In genomic region chr2:9730523-9730922, GRCh38 we compare ENCODE assay signal across 5 cellular contexts.
DNase-seq lines count a peak whose midpoint lies in the region; ATAC-seq, FAIRE-seq and TF ChIP-seq lines count a peak whose summit lies in the region.
"Not testable (repeated sequence)": the region's sequence is repeated elsewhere in the genome, so short reads cannot be mapped to it uniquely, and the experiment has no call there.

No MANE protein-coding gene starts in this region.

- H3K27ac Mint-ChIP-seq in GM23338: not testable (repeated sequence)
- H3K27ac Mint-ChIP-seq in nephron progenitor cell: peak overlapping the region; percentile 13

- not testable (repeated sequence) for H3K79me1 ChIP-seq in H1 (ENCODE audit: low read depth, low read length); neuronal stem cell (ENCODE audit: low read depth, low read length)

- H3K9me3 ChIP-seq in K562 (replicated peaks; ENCODE audit: control insufficient read depth, insufficient read depth, low read depth, low read length); H1 (ENCODE audit: insufficient read depth in 2 of 2, low read depth in 1 of 2, low read length in 1 of 2); neuronal stem cell (replicated peaks in 1 of 2; ENCODE audit: control insufficient read depth in 2 of 2, insufficient read depth in 1 of 2, low read depth in 1 of 2, low read length in 2 of 2): not testable (repeated sequence)

- not testable (repeated sequence) for H3K9me1 ChIP-seq in K562 (ENCODE audit: control insufficient read depth, insufficient read depth, low read length)

- TF ChIP-seq RAD21 in K562 (CRISPR knock-in tag; conservative IDR thresholded peaks at IDR 0.05 in 1 of 2, IDR thresholded peaks at IDR 0.05 in 1 of 2); H1 (IDR thresholded peaks at IDR 0.05 in 1 of 2, conservative IDR thresholded peaks at IDR 0.05 in 1 of 2; ENCODE audit: low read depth in 2 of 2, low read length in 2 of 2): not testable (repeated sequence)

- not testable (repeated sequence) for H3K4ac ChIP-seq in H1 (replicated peaks; ENCODE audit: insufficient read length, low read depth, low read length); neuronal stem cell (ENCODE audit: low read length)

- H3K36me3 Mint-ChIP-seq in GM23338 (ENCODE audit: low read depth); nephron progenitor cell (ENCODE audit: low read depth): not testable (repeated sequence)

- not testable (repeated sequence) for ATAC-seq in GM23338, K562

- H3K36me3 ChIP-seq in GM23338 (ENCODE audit: insufficient read depth); K562 (ENCODE audit: control insufficient read depth, insufficient read depth, low read length); H1 (ENCODE audit: control insufficient read depth in 2 of 4, insufficient read depth in 4 of 4, low read length in 3 of 4); neuronal stem cell (replicated peaks in 1 of 2; ENCODE audit: control insufficient read depth in 2 of 2, insufficient read depth in 2 of 2, low read length in 2 of 2): not testable (repeated sequence)

- peak overlapping the region; percentile 59; the same call in 1 of the 2 replicates for H2AFZ ChIP-seq in GM23338
- peak overlapping the region; percentile 35; the same call in 1 of the 2 replicates for H2AFZ ChIP-seq in K562 (ENCODE audit: low read depth, low read length)
- peak overlapping the region; percentile 58; the same call in 1 of the 2 replicates for H2AFZ ChIP-seq in H1 (ENCODE audit: low read length)
- not testable (repeated sequence) for H2AFZ ChIP-seq in neuronal stem cell (ENCODE audit: low read length)

- not testable (repeated sequence) for H3K4me1 ChIP-seq in GM23338 (ENCODE audit: insufficient read depth); K562 (replicated peaks in 1 of 2; ENCODE audit: control insufficient read depth in 2 of 2, insufficient read depth in 2 of 2, low read length in 2 of 2); H1 (replicated peaks in 1 of 4; ENCODE audit: control insufficient read depth in 3 of 4, insufficient read depth in 4 of 4, low read length in 3 of 4); neuronal stem cell (ENCODE audit: control insufficient read depth in 2 of 2, insufficient read depth in 1 of 2, low read depth in 1 of 2, low read length in 2 of 2)

- not testable (repeated sequence) for H3K27me3 Mint-ChIP-seq in GM23338 (ENCODE audit: insufficient read depth, low read depth, poor library complexity); nephron progenitor cell (ENCODE audit: low read depth, poor library complexity)

- not testable (repeated sequence) for BruUV-seq in K562 (replicated peaks; lab: Mats Ljungman, UMichigan)

- H3K9me2 ChIP-seq in GM23338 (ENCODE audit: insufficient read depth): not testable (repeated sequence)

- not testable (repeated sequence) for H3K27ac ChIP-seq in GM23338 (ENCODE audit: low read depth); K562 (ENCODE audit: extremely low read depth, low read depth, low read length); H1 (ENCODE audit: low read depth, low read length); neuronal stem cell (replicated peaks; ENCODE audit: low read length)

- H3K56ac ChIP-seq in H1 (replicated peaks; ENCODE audit: insufficient read length, low read depth, low read length): not testable (repeated sequence)

- POLR2A ChIA-PET in K562 (lab: Yijun Ruan, JAX): not testable (repeated sequence)
- POLR2A ChIA-PET in H1 (lab: Charles Lee; ENCODE audit: partially characterized antibody): interaction anchor here (1.3 kb wide), 2 partner anchors 100 kb away, joined by 3 to 4 read pairs; partner anchors contain the start of gene YWHAQ

- H3K14ac ChIP-seq in H1 (ENCODE audit: insufficient read length); neuronal stem cell (ENCODE audit: low read length): not testable (repeated sequence)

- not testable (repeated sequence) for H3K4me2 ChIP-seq in GM23338; K562 (ENCODE audit: insufficient read depth, low read length); H1 (ENCODE audit: insufficient read depth in 1 of 2, low read depth in 2 of 2, low read length in 2 of 2); neuronal stem cell (ENCODE audit: insufficient read depth, low read length, poor library complexity, severe bottlenecking)

- H2AK5ac ChIP-seq in H1 (ENCODE audit: low read depth, low read length); neuronal stem cell (ENCODE audit: low read depth, low read length): not testable (repeated sequence)

- H3K4me3 Mint-ChIP-seq in GM23338, nephron progenitor cell: not testable (repeated sequence)

- intact Hi-C loops in K562 (cut with micrococcal nuclease): not testable (repeated sequence)

- in situ Hi-C loops in K562 (cut with MboI): not testable (repeated sequence)

- H3K23me2 ChIP-seq in H1 (ENCODE audit: low read depth, low read length): not testable (repeated sequence)

- not testable (repeated sequence) for H3K18ac ChIP-seq in H1 (ENCODE audit: extremely low read depth, low read length)
- peak overlapping the region; percentile 49 for H3K18ac ChIP-seq in neuronal stem cell (ENCODE audit: low read length)

- H3K27me3 ChIP-seq in GM23338 (ENCODE audit: insufficient read depth); K562 (ENCODE audit: control insufficient read depth in 2 of 2, insufficient read depth in 2 of 2, low read length in 2 of 2); H1 (replicated peaks in 1 of 4; ENCODE audit: control insufficient read depth in 3 of 4, extremely low read depth in 1 of 4, insufficient read depth in 3 of 4, low read length in 3 of 4); neuronal stem cell (ENCODE audit: control insufficient read depth in 3 of 3, insufficient read depth in 3 of 3, low read depth in 1 of 3, low read length in 3 of 3): not testable (repeated sequence)

- TF ChIP-seq EP300 in K562 (IDR thresholded peaks at IDR 0.05; ENCODE audit: low read length); H1 (IDR thresholded peaks at IDR 0.05; ENCODE audit: borderline replicate concordance in 1 of 2, low read depth in 2 of 2, low read length in 2 of 2): not testable (repeated sequence)

- not testable (repeated sequence) for TF ChIP-seq CTCF in GM23338 (conservative IDR thresholded peaks at IDR 0.05; ENCODE audit: low read depth in 2 of 2); K562 (IDR thresholded peaks at IDR 0.05 in 2 of 3, conservative IDR thresholded peaks at IDR 0.05 in 1 of 3; ENCODE audit: insufficient read depth in 2 of 3, low read depth in 1 of 3, low read length in 3 of 3); H1 (IDR thresholded peaks at IDR 0.05; ENCODE audit: control extremely low read depth in 1 of 3, insufficient read depth in 1 of 3, low read depth in 1 of 3, low read length in 3 of 3); nephron progenitor cell (IDR thresholded peaks at IDR 0.05)

- H3K79me2 ChIP-seq in GM23338 (replicated peaks; ENCODE audit: insufficient read depth); K562 (ENCODE audit: control insufficient read depth, insufficient read depth, low read length); H1 (ENCODE audit: control insufficient read depth in 1 of 2, insufficient read depth in 2 of 2, low read length in 2 of 2): not testable (repeated sequence)

- CTCF ChIA-PET in K562 (lab: Yijun Ruan, JAX; ENCODE audit: low intra/inter-chr PET ratio); H1 (lab: Charles Lee; ENCODE audit: partially characterized antibody): not testable (repeated sequence)

- not testable (repeated sequence) for H4K8ac ChIP-seq in H1 (ENCODE audit: extremely low read depth, insufficient read depth, low read length); neuronal stem cell (ENCODE audit: low read depth, low read length)

- not testable (repeated sequence) for H3K4me3 ChIP-seq in GM23338; K562; H1 (ENCODE audit: extremely low read depth in 1 of 4, insufficient read depth in 2 of 4, low read depth in 3 of 4, low read length in 4 of 4); neuronal stem cell (ENCODE audit: low read length in 2 of 2)

- not testable (repeated sequence) for H4K91ac ChIP-seq in H1 (replicated peaks; ENCODE audit: insufficient read length, low read length); neuronal stem cell (ENCODE audit: low read depth, low read length, poor library complexity)

- H2BK12ac ChIP-seq in H1 (ENCODE audit: low read depth, low read length); neuronal stem cell (ENCODE audit: low read length): not testable (repeated sequence)

- not testable (repeated sequence) for H3K4me1 Mint-ChIP-seq in GM23338
- H3K4me1 Mint-ChIP-seq in nephron progenitor cell: peaks cover 21% of the 10 kb centered on the region

- WGBS in K562 (ENCODE audit: insufficient coverage, low coverage, missing lambda C conversion rate): 20% methylated on average over 3 of the region's 4 CpGs
- 94% methylated on average over 3 of the region's 4 CpGs; no CpG with 5 or more reads in 1 of the 2 experiments for WGBS in H1 (ENCODE audit: extremely low coverage in 1 of 2, insufficient coverage in 1 of 2, insufficient read length in 1 of 2, insufficient replicate concordance in 2 of 2, low coverage in 1 of 2, low lambda C conversion rate in 2 of 2, missing lambda C conversion rate in 1 of 2), 2 experiments
- WGBS in neuronal stem cell (ENCODE audit: extremely low coverage in 2 of 2, insufficient read length in 2 of 2, insufficient replicate concordance in 1 of 2), 2 donors: no CpG with 5 or more reads among the region's 4 CpGs

- H3F3A ChIP-seq in GM23338 (replicated peaks; ENCODE audit: low read depth): not testable (repeated sequence)

- FAIRE-seq in K562 (lab: Jason Lieb, UNC); H1 (lab: Jason Lieb, UNC): not testable (repeated sequence)

- not testable (repeated sequence) for H4K20me1 ChIP-seq in GM23338 (replicated peaks; ENCODE audit: insufficient read depth); K562 (replicated peaks; ENCODE audit: control insufficient read depth, insufficient read depth, low read length); H1 (replicated peaks in 1 of 2; ENCODE audit: control insufficient read depth in 1 of 2, insufficient read depth in 2 of 2, low read length in 2 of 2)

- not testable (repeated sequence) for H3K9me3 Mint-ChIP-seq in GM23338
- H3K9me3 Mint-ChIP-seq in nephron progenitor cell: peaks cover 22% of the 10 kb centered on the region

- H2BK20ac ChIP-seq in H1 (ENCODE audit: low read length): not testable (repeated sequence)

- not testable (repeated sequence) for H4K5ac ChIP-seq in H1 (ENCODE audit: insufficient read length, low read depth, low read length)

- H2BK5ac ChIP-seq in H1 (ENCODE audit: low read depth, low read length); neuronal stem cell (ENCODE audit: low read length): not testable (repeated sequence)

- H3K9ac ChIP-seq in K562 (ENCODE audit: insufficient read depth in 1 of 2, low read depth in 2 of 2, low read length in 2 of 2); H1 (replicated peaks in 1 of 4; ENCODE audit: extremely low read depth in 1 of 4, low read depth in 3 of 4, low read length in 3 of 4); neuronal stem cell (ENCODE audit: low read depth, low read length, poor library complexity): not testable (repeated sequence)

- H3K23ac ChIP-seq in H1 (ENCODE audit: insufficient read length); neuronal stem cell (ENCODE audit: low read depth, low read length, poor library complexity): not testable (repeated sequence)

- not testable (repeated sequence) for H2BK15ac ChIP-seq in H1 (ENCODE audit: low read length); neuronal stem cell (ENCODE audit: low read length)

- H2BK120ac ChIP-seq in H1 (replicated peaks; ENCODE audit: low read depth, low read length); neuronal stem cell (ENCODE audit: low read depth, low read length): not testable (repeated sequence)

- not testable (repeated sequence) for TF ChIP-seq POLR2A in K562 (conservative IDR thresholded peaks at IDR 0.05); H1 (IDR thresholded peaks at IDR 0.05; ENCODE audit: control extremely low read depth in 1 of 2, low read depth in 2 of 2, low read length in 2 of 2)

- DNase-seq in GM23338 (ENCODE audit: low spot score); K562 (ENCODE audit: extremely low read depth in 1 of 4, low spot score in 3 of 4); H1 (ENCODE audit: low read depth in 1 of 2, low spot score in 2 of 2); nephron progenitor cell; neuronal stem cell (ENCODE audit: low spot score): not testable (repeated sequence)
